In the genomic region with DNA sequence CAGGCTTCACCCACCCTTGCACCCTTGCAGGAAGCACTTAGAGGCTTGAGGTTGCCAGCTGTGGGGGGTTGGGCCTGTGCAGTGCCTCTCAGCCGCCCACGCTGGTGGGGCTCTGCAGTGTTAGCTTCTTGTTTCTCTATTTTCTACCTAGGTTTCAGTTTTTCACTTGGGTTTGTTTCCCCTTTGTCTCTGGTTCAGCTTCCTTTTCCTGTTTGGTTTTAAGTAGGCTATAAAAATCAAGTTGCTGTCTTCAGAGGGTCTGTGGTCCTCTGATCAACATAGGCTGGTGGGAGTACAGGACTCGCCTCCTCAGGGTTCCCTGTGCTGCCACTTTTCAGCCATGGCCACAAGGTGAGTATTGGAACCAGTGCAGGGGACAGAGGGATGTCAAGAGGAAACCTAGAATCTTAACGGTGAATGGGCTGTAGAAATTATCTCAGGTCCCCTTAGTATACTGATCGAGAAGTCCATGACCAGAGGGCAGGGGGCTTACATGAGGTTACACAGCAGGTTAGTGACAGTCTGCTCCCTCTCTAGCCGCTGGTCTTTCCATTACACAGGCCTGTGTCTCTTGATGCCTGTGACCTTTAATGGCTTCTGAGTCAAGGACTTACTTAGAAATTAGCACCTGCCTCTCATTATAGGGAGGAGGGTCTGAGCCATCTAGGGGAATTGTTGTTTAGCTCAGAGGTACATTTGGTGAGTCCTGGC, we compare ENCODE assay signal across 8 cellular contexts. TPM values are rescaled to one million over a fixed set of nuclear protein-coding genes. Genes with fewer than 3 reads are reported as not detected.
DNase-seq lines count a peak whose midpoint lies in the region; ATAC-seq, FAIRE-seq and TF ChIP-seq lines count a peak whose summit lies in the region.

A gene with protein sequence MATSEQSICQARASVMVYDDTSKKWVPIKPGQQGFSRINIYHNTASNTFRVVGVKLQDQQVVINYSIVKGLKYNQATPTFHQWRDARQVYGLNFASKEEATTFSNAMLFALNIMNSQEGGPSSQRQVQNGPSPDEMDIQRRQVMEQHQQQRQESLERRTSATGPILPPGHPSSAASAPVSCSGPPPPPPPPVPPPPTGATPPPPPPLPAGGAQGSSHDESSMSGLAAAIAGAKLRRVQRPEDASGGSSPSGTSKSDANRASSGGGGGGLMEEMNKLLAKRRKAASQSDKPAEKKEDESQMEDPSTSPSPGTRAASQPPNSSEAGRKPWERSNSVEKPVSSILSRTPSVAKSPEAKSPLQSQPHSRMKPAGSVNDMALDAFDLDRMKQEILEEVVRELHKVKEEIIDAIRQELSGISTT (plus strand): TSS at position 262 of the 711 bp plus-strand sequence. CDS start 79 bp downstream, at position 341.

- FAIRE-seq in kidney (lab: Jason Lieb, UNC), result no peak

- CTCF ChIA-PET in OCI-LY7 (lab: Charles Lee; ENCODE audit: unreplicated experiment), result interaction anchor here (0.6 to 1.1 kb wide), 2 partner anchors 45 to 127 kb away, joined by 3 to 4 read pairs; no protein-coding TSS in a partner anchor

- H3K36me3 ChIP-seq in OCI-LY7 (ENCODE audit: insufficient read depth, low read length), result peaks cover 10% of the 10 kb centered on the region; the same call in 1 of the 2 replicates
- H3K36me3 ChIP-seq in kidney (ENCODE audit: control insufficient read depth in 1 of 2, insufficient read depth in 2 of 2, low read length in 2 of 2), result no peaks in the 10 kb centered on the region

- in situ Hi-C loops in ACHN (cut with HindIII; ENCODE audit: low pct_ligation_motif_present, low pct_unique_long_range_greater_than_20kb, low sequenced_read_pairs), result no loop called here

- H2AFZ ChIP-seq in OCI-LY7 (ENCODE audit: low read length), result peak within 1 kb of the TSS; percentile 81

- DNase-seq in OCI-LY7 (ENCODE audit: low spot score) (peak; percentile 86), kidney (peak; percentile 79), ACHN (no peak), NCI-H526 (lab: John Stamatoyannopoulos, UW) (no peak)
- DNase-seq in activated naive CD4-positive, alpha-beta T cell (lab: John Stamatoyannopoulos, UW), result peak; percentile 36 to 70 (median 56)
- DNase-seq in stimulated activated CD4-positive, alpha-beta T cell treated with anti-CD3 and anti-CD28 coated beads, Interleukin-4, amount 100 ng/mL, for 48 hours (ENCODE audit: low read depth in 2 of 2), result peak; percentile 80 to 82

- intact Hi-C loops in OCI-LY7 (cut with micrococcal nuclease; ENCODE audit: unreplicated experiment) (loop anchor here (2.0 to 10.0 kb wide), 6 partner anchors 43 to 581 kb away; a partner anchor contains a TSS), kidney (cut with DNase I) (no loop called here)

- H3K4me2 ChIP-seq in OCI-LY7 (ENCODE audit: low read length), result peak within 1 kb of the TSS; percentile 97

- no peaks in the 10 kb centered on the region for H4K20me1 ChIP-seq in OCI-LY7 (ENCODE audit: insufficient read depth, low read length)

- peak within 1 kb of the TSS; percentile 74 for H3K4me3 ChIP-seq in OCI-LY7 (ENCODE audit: low read depth, low read length, poor library complexity, severe bottlenecking)
- H3K4me3 ChIP-seq in kidney (ENCODE audit: low read length in 2 of 2), result no peak within 1 kb of the TSS

- no peak within 1 kb of the TSS for H3K9ac ChIP-seq in kidney (ENCODE audit: low read length in 2 of 2)

- ATAC-seq in GM18508 (IDR thresholded peaks at IDR 0.05; ENCODE audit: insufficient read depth, unreplicated experiment), result peak; percentile 26
- ATAC-seq in HG02798 (IDR thresholded peaks at IDR 0.05; ENCODE audit: poor library complexity, unreplicated experiment), result peak; percentile 49

- H3K4me1 ChIP-seq in OCI-LY7 (ENCODE audit: insufficient read depth, low read length, poor library complexity, severe bottlenecking) (peaks cover 79% of the 10 kb centered on the region), kidney (ENCODE audit: control insufficient read depth in 1 of 2, insufficient read depth in 1 of 2, low read depth in 1 of 2, low read length in 2 of 2) (peaks cover 0 to 4% of the 10 kb centered on the region in 2 donors)

- peaks cover 51% of the 10 kb centered on the region for H3K79me2 ChIP-seq in OCI-LY7 (ENCODE audit: insufficient read depth, low read depth, low read length)

- H3K9me3 ChIP-seq in OCI-LY7 (ENCODE audit: low read length) (no peaks in the 10 kb centered on the region), kidney (ENCODE audit: control insufficient read depth in 1 of 2, low read length in 2 of 2) (no peaks in the 10 kb centered on the region)

- POLR2A ChIA-PET in OCI-LY7 (lab: Charles Lee), result interaction anchor here (0.6 to 2.6 kb wide), 15 partner anchors 9 to 176 kb away, joined by 3 to 7 read pairs (median 3); no protein-coding TSS in a partner anchor

- TF ChIP-seq CTCF in OCI-LY7 (conservative IDR thresholded peaks at IDR 0.05; ENCODE audit: low read length) (peak; percentile 20; the same call in 1 of the 2 replicates), kidney (IDR thresholded peaks at IDR 0.05; ENCODE audit: borderline replicate concordance, extremely low read depth, insufficient read depth) (no peak)

- H3K9me2 ChIP-seq in OCI-LY7 (ENCODE audit: insufficient read depth, low read length), result no peaks in the 10 kb centered on the region

- no TSS peak for BruUV-seq in OCI-LY7 (replicated peaks; lab: Mats Ljungman, UMichigan)

- peak within 1 kb of the TSS; percentile 99 for H3K27ac ChIP-seq in OCI-LY7 (ENCODE audit: low read depth, low read length, poor library complexity, severe bottlenecking)
- peak within 1 kb of the TSS in 1 of 2 donors; percentile 33 for H3K27ac ChIP-seq in kidney (ENCODE audit: low read depth in 2 of 2, low read length in 2 of 2)

RNA-seq across cellular contexts. Expression of the gene that starts here (rescaled TPM):
- total RNA-seq in OCI-LY7 (2014; rRNA removed; shearing (Covaris generic)), result 154 and 206 TPM in 2 replicates
- total RNA-seq in OCI-LY7 (2022), result 298 and 324 TPM in 2 replicates
- 84.1 TPM for total RNA-seq in kidney
- polyA plus RNA-seq in kidney (ENCODE audit: insufficient read depth, low read depth, low replicate concordance), result 54.8 TPM

Comparison
In these comparisons a context has a peak if more than half of its experiments do, and no peak if none do; other contexts are left out.
1. DNase-seq: peak in OCI-LY7 (single experiment), activated naive CD4-positive, alpha-beta T cell (4 of 4), kidney (single experiment) and stimulated activated CD4-positive, alpha-beta T cell treated with anti-CD3 and anti-CD28 coated beads, Interleukin-4, amount 100 ng/mL, for 48 hours (2 of 2); none in ACHN (single experiment) and NCI-H526 (0 of 2).